Comparison of ENCODE assay signal across 8 cellular contexts in genomic region chr19:48713864-48714755, GRCh38. TPM values are rescaled to one million over a fixed set of nuclear protein-coding genes. Genes with fewer than 3 reads are reported as not detected.
A peak's percentile ranks its signal among the peaks of the same experiment; 100 is the strongest.
DNase-seq lines count a peak whose midpoint lies in the region; ATAC-seq, FAIRE-seq and TF ChIP-seq lines count a peak whose summit lies in the region.

No MANE protein-coding gene starts in this region.

- intact Hi-C loops in left ventricle myocardium superior (cut with micrococcal nuclease): no loop called here

- peaks cover 15% of the 10 kb centered on the region for H3K4me1 Mint-ChIP-seq in progenitor cell of endocrine pancreas (ENCODE audit: low read depth)

- DNase-seq in GM12892 (ENCODE audit: insufficient read length): peak; percentile 99
- DNase-seq in NCI-H1436 (lab: John Stamatoyannopoulos, UW): peak; percentile 100
- peak; percentile 93 to 99 (median 96) for DNase-seq in T-helper 1 cell
- peak; percentile 86 to 100 (median 99) for DNase-seq in amygdala (lab: John Stamatoyannopoulos, UW)
- DNase-seq in left ventricle myocardium superior: peak; percentile 100
- peak; percentile 99 for DNase-seq in progenitor cell of endocrine pancreas (ENCODE audit: low spot score, unreplicated experiment)
- peak; percentile 99 for DNase-seq in ureter (ENCODE audit: low spot score)

- ATAC-seq in HG02840 (IDR thresholded peaks at IDR 0.05; ENCODE audit: low FRiP score, unreplicated experiment): peak; percentile 94
- peak; percentile 89 for ATAC-seq in left ventricle myocardium superior

- TF ChIP-seq CTCF in progenitor cell of endocrine pancreas (IDR thresholded peaks at IDR 0.05; ENCODE audit: unreplicated experiment): no peak

- TF ChIP-seq POLR2A in GM12892 (IDR thresholded peaks at IDR 0.05; ENCODE audit: low read depth, low read length): peak; percentile 29; the same call in 1 of the 2 replicates

- peak; percentile 99 for FAIRE-seq in GM12892 (lab: Jason Lieb, UNC)

- H3K27me3 Mint-ChIP-seq in progenitor cell of endocrine pancreas: no peaks in the 10 kb centered on the region

- H3K9me3 Mint-ChIP-seq in progenitor cell of endocrine pancreas (ENCODE audit: low read depth): no peaks in the 10 kb centered on the region

- H3K36me3 Mint-ChIP-seq in progenitor cell of endocrine pancreas (ENCODE audit: insufficient read depth): peaks cover 2% of the 10 kb centered on the region

- H3K27ac Mint-ChIP-seq in progenitor cell of endocrine pancreas: peak overlapping the region; percentile 94

- peak overlapping the region; percentile 80 for H3K4me3 Mint-ChIP-seq in progenitor cell of endocrine pancreas (ENCODE audit: low read depth)

RNA-seq across cellular contexts. Expression of gene MAMSTR, which starts 5.4 kb away (rescaled TPM):
- polyA plus RNA-seq in GM12892 (2012; ENCODE audit: missing spikeins): 0.55 TPM
- total RNA-seq in left ventricle myocardium superior (3.0 TPM), progenitor cell of endocrine pancreas (2.0 and 2.1 TPM in 2 replicates), ureter (2.2 TPM)

RNA-seq across cellular contexts. Expression of gene FUT2, which starts 18.3 kb away (rescaled TPM):
- 0.32 TPM for polyA plus RNA-seq in GM12892 (2012; ENCODE audit: missing spikeins)
- total RNA-seq in left ventricle myocardium superior (not detected), progenitor cell of endocrine pancreas (1.4 and 2.4 TPM in 2 replicates), ureter (35.4 TPM)

RNA-seq across cellular contexts. Expression of gene RASIP1, which starts 26.3 kb away (rescaled TPM):
- polyA plus RNA-seq in GM12892 (2012; ENCODE audit: missing spikeins): not detected
- total RNA-seq in left ventricle myocardium superior (13.7 TPM), progenitor cell of endocrine pancreas (1.9 and 2.4 TPM in 2 replicates), ureter (21.2 TPM)

RNA-seq across cellular contexts. Expression of gene IZUMO1, which starts 32.6 kb away (rescaled TPM):
- polyA plus RNA-seq in GM12892 (2012; ENCODE audit: missing spikeins): not detected
- total RNA-seq in left ventricle myocardium superior (1.0 TPM), progenitor cell of endocrine pancreas (0.55 and 1.0 TPM in 2 replicates), ureter (0.91 TPM)

RNA-seq across cellular contexts. Expression of gene FUT1, which starts 38.3 kb away (rescaled TPM):
- not detected for polyA plus RNA-seq in GM12892 (2012; ENCODE audit: missing spikeins)
- total RNA-seq in left ventricle myocardium superior: 1.6 TPM
- 5.4 and 6.9 TPM in 2 replicates for total RNA-seq in progenitor cell of endocrine pancreas
- 5.0 TPM for total RNA-seq in ureter

Comparison
In these comparisons a context has a peak if more than half of its experiments do, and no peak if none do; other contexts are left out.
1. Peak in every context shown above with its lines: DNase-seq and ATAC-seq.
2. RNA of gene FUT2, which starts 18.3 kb away (total RNA-seq): 35.4 TPM in ureter (single experiment); 1.4 to 2.4 TPM in progenitor cell of endocrine pancreas and not detected in left ventricle myocardium superior (single experiment); every median in the first group is over 10 times any median in the second.